10 cellular contexts compared by ENCODE assay signal in genomic region chr22:30240541-30241417, GRCh38. TPM values are rescaled to one million over a fixed set of nuclear protein-coding genes. Genes with fewer than 3 reads are reported as not detected.
DNase-seq lines count a peak whose midpoint lies in the region; ATAC-seq and TF ChIP-seq lines count a peak whose summit lies in the region.
"Had no signal": no experiment of that assay in that cellular context is flagged by ENCODE, and none has a peak within 500 bp of the region (broad histone marks: within the 10 kb centered on the region; RNA-seq: fewer than 3 reads in every experiment).

No MANE protein-coding gene starts in this region.

- H3K4ac ChIP-seq in IMR-90 (ENCODE audit: low read depth, low read length) = peak overlapping the region; percentile 76

- no peaks in the 10 kb centered on the region for H3K9me3 Mint-ChIP-seq in activated CD4-positive, alpha-beta T cell treated with anti-CD3 and anti-CD28 coated beads, Interleukin-2, amount 10 ng/mL, durations not matched to agents 24 days and 14 days
- no peaks in the 10 kb centered on the region for H3K9me3 Mint-ChIP-seq in activated CD8-positive, alpha-beta T cell treated with anti-CD3 and anti-CD28 coated beads for 36 hours

- peak overlapping the region; percentile 63 for H3K4me3 Mint-ChIP-seq in activated CD4-positive, alpha-beta T cell treated with anti-CD3 and anti-CD28 coated beads, Interleukin-2, amount 10 ng/mL, durations not matched to agents 24 days and 14 days
- peak overlapping the region; percentile 1 for H3K4me3 Mint-ChIP-seq in activated CD8-positive, alpha-beta T cell treated with anti-CD3 and anti-CD28 coated beads for 36 hours
- H3K4me3 Mint-ChIP-seq: dendritic cell treated with granulocyte-macrophage colony-stimulating factor and Interleukin-4, amounts not matched to agents 40 ng/mL and 50 ng/mL, for 4 days had no signal

- peak overlapping the region; percentile 78 for H3K18ac ChIP-seq in IMR-90 (ENCODE audit: low read depth, low read length)

- ATAC-seq in IMR-90 (ENCODE audit: low read depth) = no peak
- ATAC-seq in activated CD8-positive, alpha-beta T cell treated with anti-CD3 and anti-CD28 coated beads for 36 hours = no peak

- peak overlapping the region; percentile 88 for H4K5ac ChIP-seq in IMR-90 (ENCODE audit: low read depth, low read length)

- H3K27me3 Mint-ChIP-seq in activated CD4-positive, alpha-beta T cell treated with anti-CD3 and anti-CD28 coated beads, Interleukin-2, amount 10 ng/mL, durations not matched to agents 24 days and 14 days = no peaks in the 10 kb centered on the region
- no peaks in the 10 kb centered on the region for H3K27me3 Mint-ChIP-seq in activated CD8-positive, alpha-beta T cell treated with anti-CD3 and anti-CD28 coated beads for 36 hours

- H2AK9ac ChIP-seq in IMR-90 (replicated peaks; ENCODE audit: low read depth, low read length, poor library complexity) = peak overlapping the region; percentile 91

- DNase-seq in activated CD4-positive, alpha-beta T cell treated with anti-CD3 and anti-CD28 coated beads, Interleukin-2, amount 10 ng/mL, durations not matched to agents 24 days and 14 days = no peak
- no peak for DNase-seq in activated CD4-positive, alpha-beta T cell treated with anti-CD3 and anti-CD28 coated beads for 4 hours
- DNase-seq in IMR-90 (peak; percentile 65), myocyte (ENCODE audit: low read depth) (peak; percentile 63), iPS-NIHi7 (ENCODE audit: extremely low spot score) (no peak), SJCRH30 (no peak), HUDEP-2 (lab: John Stamatoyannopoulos, UW; ENCODE audit: unreplicated experiment in 76 of 76) (no peak)
- no peak for DNase-seq in activated CD8-positive, alpha-beta T cell treated with anti-CD3 and anti-CD28 coated beads for 36 hours
- DNase-seq: activated CD4-positive, alpha-beta T cell treated with anti-CD3 and anti-CD28 coated beads, Interleukin-2, amount 50 U/mL, for 4 hours had no signal

- no peak overlapping the region for H3K56ac ChIP-seq in IMR-90 (ENCODE audit: extremely low read depth, insufficient read depth, low read length)

- H3K4me1 Mint-ChIP-seq in activated CD4-positive, alpha-beta T cell treated with anti-CD3 and anti-CD28 coated beads, Interleukin-2, amount 10 ng/mL, durations not matched to agents 24 days and 14 days = peaks cover 60% of the 10 kb centered on the region
- peaks cover 27% of the 10 kb centered on the region for H3K4me1 Mint-ChIP-seq in activated CD8-positive, alpha-beta T cell treated with anti-CD3 and anti-CD28 coated beads for 36 hours (ENCODE audit: low read depth)

- H3K4me2 ChIP-seq in IMR-90 (ENCODE audit: low read depth, low read length) = peak overlapping the region; percentile 63; the same call in 1 of the 2 replicates

- H2BK120ac ChIP-seq in IMR-90 (ENCODE audit: low read depth, low read length) = peak overlapping the region; percentile 58

- H3K79me1 ChIP-seq in IMR-90 (ENCODE audit: low read depth in 1 of 2, low read length in 2 of 2) = peaks cover 33 to 54% of the 10 kb centered on the region in 2 experiments

- peak overlapping the region; percentile 42 for H3K14ac ChIP-seq in IMR-90 (replicated peaks; ENCODE audit: low read depth, low read length)

- peak; percentile 3; the same call in 1 of the 2 replicates for TF ChIP-seq POLR2A in IMR-90 (IDR thresholded peaks at IDR 0.05; ENCODE audit: low read depth, low read length)

- H4K8ac ChIP-seq in IMR-90 (ENCODE audit: low read depth in 2 of 2, low read length in 2 of 2) = peak overlapping the region; percentile 74 to 96

- peak overlapping the region; percentile 72 for H4K91ac ChIP-seq in IMR-90 (ENCODE audit: insufficient read depth, low read depth, low read length)

- peak overlapping the region; percentile 65; the same call in 2 of the 3 replicates for H2BK15ac ChIP-seq in IMR-90 (ENCODE audit: low read depth, low read length)

- peak overlapping the region; percentile 73 for H3K27ac Mint-ChIP-seq in activated CD4-positive, alpha-beta T cell treated with anti-CD3 and anti-CD28 coated beads, Interleukin-2, amount 10 ng/mL, durations not matched to agents 24 days and 14 days
- peak overlapping the region; percentile 49 for H3K27ac Mint-ChIP-seq in activated CD8-positive, alpha-beta T cell treated with anti-CD3 and anti-CD28 coated beads for 36 hours
- H3K27ac Mint-ChIP-seq: dendritic cell treated with granulocyte-macrophage colony-stimulating factor and Interleukin-4, amounts not matched to agents 40 ng/mL and 50 ng/mL, for 4 days had no signal

- H3K9me3 ChIP-seq in IMR-90 (ENCODE audit: control insufficient read depth, insufficient read depth, low read length) (no peaks in the 10 kb centered on the region), SJCRH30 (replicated peaks) (no peaks in the 10 kb centered on the region)

- BruUV-seq in IMR-90 (replicated peaks; lab: Mats Ljungman, UMichigan) = TSS peak; percentile 10

- H2AFZ ChIP-seq in IMR-90 (replicated peaks; ENCODE audit: low read length, poor library complexity) = no peak overlapping the region

- peak overlapping the region; percentile 92 for H2AK5ac ChIP-seq in IMR-90 (ENCODE audit: low read depth, low read length)

- H3K23ac ChIP-seq in IMR-90 (ENCODE audit: low read depth, low read length) = peak overlapping the region; percentile 37; the same call in 1 of the 2 replicates

- no peaks in the 10 kb centered on the region for H3K27me3 ChIP-seq in IMR-90 (ENCODE audit: control insufficient read depth, insufficient read depth, low read length)
- no peaks in the 10 kb centered on the region for H3K27me3 ChIP-seq in SJCRH30

- H3K36me3 Mint-ChIP-seq in activated CD4-positive, alpha-beta T cell treated with anti-CD3 and anti-CD28 coated beads, Interleukin-2, amount 10 ng/mL, durations not matched to agents 24 days and 14 days (ENCODE audit: low read depth) = peaks cover 55% of the 10 kb centered on the region
- H3K36me3 Mint-ChIP-seq in activated CD8-positive, alpha-beta T cell treated with anti-CD3 and anti-CD28 coated beads for 36 hours (ENCODE audit: low read depth) = peaks cover 46% of the 10 kb centered on the region

- intact Hi-C loops in activated CD4-positive, alpha-beta T cell treated with anti-CD3 and anti-CD28 coated beads, Interleukin-2, amount 10 ng/mL, durations not matched to agents 24 days and 14 days (cut with micrococcal nuclease) = no loop called here
- intact Hi-C loops in IMR-90 (cut with micrococcal nuclease) = no loop called here
- intact Hi-C loops in activated CD8-positive, alpha-beta T cell treated with anti-CD3 and anti-CD28 coated beads for 36 hours (cut with micrococcal nuclease) = no loop called here

- WGBS in IMR-90 (ENCODE audit: extremely low coverage in 2 of 2, insufficient read length in 1 of 2), 2 experiments = 77% methylated on average over 3 of the region's 24 CpGs; no CpG with 5 or more reads in 1 of the 2 experiments

- no peak for TF ChIP-seq CTCF in IMR-90 (conservative IDR thresholded peaks at IDR 0.05; ENCODE audit: low read depth, low read length)
- TF ChIP-seq CTCF in activated CD8-positive, alpha-beta T cell treated with anti-CD3 and anti-CD28 coated beads for 36 hours (IDR thresholded peaks at IDR 0.05) = no peak

- in situ Hi-C loops in IMR-90 (cut with MboI; ENCODE audit: low sequenced_read_pairs) = no loop called here

- no peak for TF ChIP-seq RAD21 in IMR-90 (IDR thresholded peaks at IDR 0.05; ENCODE audit: low read length)

- H2BK5ac ChIP-seq in IMR-90 (ENCODE audit: low read depth, low read length, poor library complexity, severe bottlenecking) = peak overlapping the region; percentile 44

- H3K4me1 ChIP-seq in IMR-90 (ENCODE audit: control insufficient read depth, insufficient read depth, low read length) = peaks cover 65% of the 10 kb centered on the region
- peaks cover 45% of the 10 kb centered on the region for H3K4me1 ChIP-seq in SJCRH30

- H4K20me1 ChIP-seq in IMR-90 (ENCODE audit: insufficient read depth, low read length) = no peaks in the 10 kb centered on the region

- dilution Hi-C loops in IMR-90 (cut with HindIII; ENCODE audit: low sequenced_read_pairs, unreplicated experiment) = no loop called here

- H3K36me3 ChIP-seq in IMR-90 (ENCODE audit: control insufficient read depth, insufficient read depth, low read length) (peaks cover 47% of the 10 kb centered on the region), SJCRH30 (no peaks in the 10 kb centered on the region)

- H3K27ac ChIP-seq in IMR-90 (ENCODE audit: insufficient read depth, low read length) (peak overlapping the region; percentile 100), SJCRH30 (no peak overlapping the region)

- peaks cover 28% of the 10 kb centered on the region for H3K9me1 ChIP-seq in IMR-90 (ENCODE audit: insufficient read depth, low read length)

- H3K9ac ChIP-seq in IMR-90 (ENCODE audit: low read depth, low read length) = peak overlapping the region; percentile 60

- H2BK20ac ChIP-seq in IMR-90 (ENCODE audit: low read depth, low read length) = peak overlapping the region; percentile 54; the same call in 1 of the 2 replicates

- POLR2A ChIA-PET in IMR-90 (lab: Charles Lee; ENCODE audit: unreplicated experiment) = interaction anchor here (1.0 kb wide), 1 partner anchor 44 kb away, joined by 3 read pairs; no protein-coding TSS in a partner anchor
- POLR2A ChIA-PET in activated CD8-positive, alpha-beta T cell treated with anti-CD3 and anti-CD28 coated beads for 36 hours (lab: Charles Lee) = interaction anchor here (1.0 to 1.4 kb wide), 3 partner anchors 31 to 59 kb away, joined by 3 to 6 read pairs (median 3); no protein-coding TSS in a partner anchor

- CTCF ChIA-PET in IMR-90 (lab: Yijun Ruan, JAX) = no interaction called here
- CTCF ChIA-PET in activated CD8-positive, alpha-beta T cell treated with anti-CD3 and anti-CD28 coated beads for 36 hours (lab: Charles Lee) = interaction anchor here (0.8 kb wide), 1 partner anchor 152 kb away, joined by 3 read pairs; no protein-coding TSS in a partner anchor

- H3K4me3 ChIP-seq in IMR-90 (ENCODE audit: insufficient read depth, low read depth, low read length) (no peak overlapping the region), SJCRH30 (no peak overlapping the region)

RNA-seq across cellular contexts. Expression of gene LIF, which starts 5.8 kb away (rescaled TPM):
- total RNA-seq in activated CD4-positive, alpha-beta T cell treated with anti-CD3 and anti-CD28 coated beads, Interleukin-2, amount 10 ng/mL, durations not matched to agents 24 days and 14 days = 509 and 511 TPM in 2 replicates
- total RNA-seq in IMR-90 (2012; rRNA removed) = 79.4 and 130 TPM in 2 replicates
- 203 and 214 TPM in 2 replicates for polyA plus RNA-seq in IMR-90 (2012; rRNA removed)
- polyA plus RNA-seq in IMR-90 (2012; cell fraction: cytosol; rRNA removed) = 41.6 and 110 TPM in 2 replicates
- polyA plus RNA-seq in IMR-90 (2012; cell fraction: nucleus; rRNA removed; ENCODE audit: low replicate concordance) = 1,609 and 2,085 TPM in 2 replicates
- 100 to 1,000 TPM; 160 to 161 TPM for total RNA-seq in activated CD8-positive, alpha-beta T cell treated with anti-CD3 and anti-CD28 coated beads for 36 hours
- total RNA-seq in myocyte = 13.5 and 14.8 TPM in 2 replicates
- 151 TPM for polyA plus RNA-seq in myocyte (2012)
- 1.1 and 1.7 TPM in 2 replicates for total RNA-seq in SJCRH30 (2014; rRNA removed; shearing (Covaris generic))

RNA-seq across cellular contexts. Expression of gene OSM, which starts 25.9 kb away (rescaled TPM):
- total RNA-seq in activated CD4-positive, alpha-beta T cell treated with anti-CD3 and anti-CD28 coated beads, Interleukin-2, amount 10 ng/mL, durations not matched to agents 24 days and 14 days = 61.0 and 62.8 TPM in 2 replicates
- not detected in 2 replicates for total RNA-seq in IMR-90 (2012; rRNA removed)
- not detected in 2 replicates for polyA plus RNA-seq in IMR-90 (2012; rRNA removed)
- polyA plus RNA-seq in IMR-90 (2012; cell fraction: cytosol; rRNA removed) = 0.07 TPM in 1 of 2 replicates, not detected in the other
- polyA plus RNA-seq in IMR-90 (2012; cell fraction: nucleus; rRNA removed; ENCODE audit: low replicate concordance) = 0.42 and 0.81 TPM in 2 replicates
- 10 to 100 TPM; 44.3 to 45.7 TPM for total RNA-seq in activated CD8-positive, alpha-beta T cell treated with anti-CD3 and anti-CD28 coated beads for 36 hours
- total RNA-seq in myocyte = not detected in 2 replicates
- polyA plus RNA-seq in myocyte (2012) = 0.08 TPM
- total RNA-seq in SJCRH30 (2014; rRNA removed; shearing (Covaris generic)) = not detected in 2 replicates

RNA-seq across cellular contexts. Expression of gene CASTOR1, which starts 48.5 kb away (rescaled TPM):
- total RNA-seq in activated CD4-positive, alpha-beta T cell treated with anti-CD3 and anti-CD28 coated beads, Interleukin-2, amount 10 ng/mL, durations not matched to agents 24 days and 14 days = 4.7 and 7.3 TPM in 2 replicates
- total RNA-seq in IMR-90 (2012; rRNA removed) = 10.6 and 11.7 TPM in 2 replicates
- polyA plus RNA-seq in IMR-90 (2012; rRNA removed) = 23.5 and 26.9 TPM in 2 replicates
- 11.4 and 33.1 TPM in 2 replicates for polyA plus RNA-seq in IMR-90 (2012; cell fraction: cytosol; rRNA removed)
- 55.8 and 106 TPM in 2 replicates for polyA plus RNA-seq in IMR-90 (2012; cell fraction: nucleus; rRNA removed; ENCODE audit: low replicate concordance)
- 1 to 10 TPM; 4.2 to 5.1 TPM for total RNA-seq in activated CD8-positive, alpha-beta T cell treated with anti-CD3 and anti-CD28 coated beads for 36 hours
- 11.3 and 13.3 TPM in 2 replicates for total RNA-seq in myocyte
- polyA plus RNA-seq in myocyte (2012) = 30.2 TPM
- 1.2 and 2.1 TPM in 2 replicates for total RNA-seq in SJCRH30 (2014; rRNA removed; shearing (Covaris generic))

Comparison
In these comparisons a context has a peak if more than half of its experiments do, and no peak if none do; other contexts are left out.
1. DNase-seq: peak in IMR-90 (single experiment) and myocyte (single experiment); none in activated CD4-positive, alpha-beta T cell treated with anti-CD3 and anti-CD28 coated beads, Interleukin-2, amount 10 ng/mL, durations not matched to agents 24 days and 14 days (single experiment), activated CD4-positive, alpha-beta T cell treated with anti-CD3 and anti-CD28 coated beads for 4 hours (0 of 2), activated CD8-positive, alpha-beta T cell treated with anti-CD3 and anti-CD28 coated beads for 36 hours (single experiment), iPS-NIHi7 (single experiment), SJCRH30 (0 of 2) and HUDEP-2 (0 of 76).
2. RNA of gene OSM, which starts 25.9 kb away (total RNA-seq): 61.0 to 62.8 TPM in activated CD4-positive, alpha-beta T cell treated with anti-CD3 and anti-CD28 coated beads, Interleukin-2, amount 10 ng/mL, durations not matched to agents 24 days and 14 days and 44.3 to 45.7 TPM in activated CD8-positive, alpha-beta T cell treated with anti-CD3 and anti-CD28 coated beads for 36 hours; not detected in SJCRH30, not detected in IMR-90 and not detected in myocyte; every median in the first group is over 10 times any median in the second.